29 cellular contexts compared by ENCODE assay signal in the genomic region with DNA sequence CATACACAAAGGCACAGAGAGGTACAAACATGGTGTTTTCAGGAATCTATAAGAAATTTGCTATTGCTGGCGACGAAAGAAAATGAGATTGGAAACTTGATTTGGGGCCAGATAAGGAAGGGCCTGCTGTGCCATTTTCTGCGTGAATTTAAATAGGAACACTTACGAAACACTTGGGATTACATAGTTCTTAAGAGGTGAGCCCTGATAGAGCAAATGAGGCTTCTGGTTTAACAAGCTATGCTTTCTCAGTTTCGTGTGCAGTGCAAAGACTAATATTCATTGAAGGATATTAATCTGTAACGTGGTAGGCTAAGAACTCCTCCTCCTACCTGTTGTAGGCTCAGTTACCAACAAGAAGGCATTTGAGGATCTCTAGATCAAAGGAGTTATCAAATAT.
"Had no signal": no experiment of that assay in that cellular context is flagged by ENCODE, and none has a peak within 500 bp of the region (broad histone marks: within the 10 kb centered on the region; RNA-seq: fewer than 3 reads in every experiment).

No MANE protein-coding gene starts in this region.

- H3K9ac ChIP-seq: neural progenitor cell had no signal

- H3K4me3 ChIP-seq: coronary artery, esophagus muscularis mucosa, lung, neural progenitor cell, psoas muscle, sigmoid colon, spleen, testis, tibial artery, vagina had no signal

- H2AFZ ChIP-seq: neural progenitor cell had no signal

- H3K27ac ChIP-seq: coronary artery, esophagus muscularis mucosa, neural progenitor cell, psoas muscle, sigmoid colon, spleen, testis, tibial artery, vagina had no signal

- H3K4me2 ChIP-seq: neural progenitor cell had no signal

- DNase-seq: dermis blood vessel endothelial cell; effector memory CD4-positive, alpha-beta T cell; hypothalamus; immature natural killer cell; islet precursor cell; kidney glomerular epithelial cell; left colon; left ventricle myocardium superior; mesendoderm; midbrain; naive thymus-derived CD4-positive, alpha-beta T cell; posterior cingulate gyrus; psoas muscle; right cardiac atrium; sigmoid colon; spleen; stimulated activated CD4-positive, alpha-beta T cell treated with anti-CD3 and anti-CD28 coated beads, Interleukin-4, amount 100 ng/mL, for 4 hours; stimulated activated naive CD8-positive, alpha-beta T cell treated with anti-CD3 and anti-CD28 coated beads, Interleukin-15, Interleukin-2, amounts not matched to agents 100 U/mL and 50 U/mL, for 24 hours; substantia nigra; testis; tibial artery had no signal

- H3K9me3 ChIP-seq: esophagus muscularis mucosa, psoas muscle, sigmoid colon, spleen, testis, tibial artery, vagina had no signal

- H3K4me1 ChIP-seq: testis, tibial artery, vagina had no signal

- ATAC-seq: naive thymus-derived CD4-positive, alpha-beta T cell; psoas muscle; right cardiac atrium; stimulated activated memory B cell treated with anti-CD40 and anti-IgM and Interleukin-4, amounts not matched to agents 10 μg/mL and 1 μg/mL and 100 μg/mL, for 72 hours; stimulated activated naive CD8-positive, alpha-beta T cell treated with anti-CD3 and anti-CD28 coated beads, Interleukin-15, Interleukin-2, amounts not matched to agents 100 U/mL and 50 U/mL, for 24 hours had no signal

- H3K27me3 ChIP-seq: esophagus muscularis mucosa, neural progenitor cell, sigmoid colon, spleen, testis, tibial artery, vagina had no signal

- FAIRE-seq: endothelial cell of umbilical vein, frontal cortex had no signal
